In the genomic region with DNA sequence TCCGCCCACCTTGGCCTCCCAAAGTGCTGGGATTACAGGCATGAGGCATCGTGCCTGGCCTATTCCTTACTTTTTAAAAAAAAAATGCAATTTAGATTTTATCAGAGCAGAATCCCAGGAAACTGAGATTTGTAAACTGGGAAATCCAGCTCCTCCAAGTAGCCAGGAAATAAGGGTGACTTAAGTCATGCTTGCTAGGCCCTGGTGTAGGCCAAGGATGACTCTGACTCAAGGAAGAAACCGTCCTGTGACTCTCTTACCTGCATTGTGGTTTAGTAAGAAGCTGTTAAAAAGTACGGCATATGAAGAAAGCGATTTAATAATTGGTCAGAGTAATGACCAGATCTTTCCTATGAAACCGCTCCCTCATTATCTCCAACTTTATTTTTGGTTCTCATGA, we compare ENCODE assay signal across 22 cellular contexts. TPM values are rescaled to one million over a fixed set of nuclear protein-coding genes. Genes with fewer than 3 reads are reported as not detected.
DNase-seq lines count a peak whose midpoint lies in the region; ATAC-seq, FAIRE-seq and TF ChIP-seq lines count a peak whose summit lies in the region.
"Had no signal": no experiment of that assay in that cellular context is flagged by ENCODE, and none has a peak within 500 bp of the region (broad histone marks: within the 10 kb centered on the region; RNA-seq: fewer than 3 reads in every experiment).

No MANE protein-coding gene starts in this region.

- no peak for TF ChIP-seq POLR2A in GM12892 (IDR thresholded peaks at IDR 0.05; ENCODE audit: low read depth, low read length)

- peak overlapping the region; percentile 45 for H3K27ac ChIP-seq in mesodermal cell (ENCODE audit: low read depth, low read length, severe bottlenecking)
- H3K27ac ChIP-seq: BLaER1, SJSA1 had no signal

- no peaks in the 10 kb centered on the region for H3K9me3 ChIP-seq in mesodermal cell (ENCODE audit: control insufficient read depth, low read length)
- H3K9me3 ChIP-seq: BLaER1, SJSA1 had no signal

- WGBS in mesodermal cell (ENCODE audit: insufficient coverage in 2 of 2), 2 experiments = 90 to 93% methylated on average over 3 to 4 of the region's 6 CpGs

- DNase-seq in HT-29 (ENCODE audit: low spot score) (peak; percentile 25), RCC 7860 (ENCODE audit: low spot score) (no peak), COLO829 (ENCODE audit: low spot score) (no peak), HuH-7 (ENCODE audit: low spot score) (no peak), GM12892 (ENCODE audit: insufficient read length) (no peak)
- DNase-seq: ACHN; CD4-positive, alpha-beta T cell; DMS153; H7; KBM-7; NCI-H1092; NCI-H1436 treated with DMSO at 0.1 percent for 48 hours; NCI-H1930; NCI-H510A had no signal

- H3K27me3 Mint-ChIP-seq in activated T-helper 17 cell treated with anti-CD3 and anti-CD28 coated beads, Interleukin-2, amount 50 U/mL, for 72 hours = no peaks in the 10 kb centered on the region
- H3K27me3 Mint-ChIP-seq: CD4-positive, alpha-beta T cell had no signal

- H3K4me1 Mint-ChIP-seq in activated T-helper 17 cell treated with anti-CD3 and anti-CD28 coated beads, Interleukin-2, amount 50 U/mL, for 72 hours = peaks cover 36% of the 10 kb centered on the region

- peak; percentile 50 for FAIRE-seq in G401.6 (lab: Jason Lieb, UNC)
- peak; percentile 56 for FAIRE-seq in RCC 7860 (lab: Jason Lieb, UNC)
- no peak for FAIRE-seq in GM12892 (lab: Jason Lieb, UNC)
- FAIRE-seq: HepG2 had no signal

- peaks cover 100% of the 10 kb centered on the region for H3K36me3 Mint-ChIP-seq in activated T-helper 17 cell treated with anti-CD3 and anti-CD28 coated beads, Interleukin-2, amount 50 U/mL, for 72 hours (ENCODE audit: low read depth)

- H3K27ac Mint-ChIP-seq in activated T-helper 17 cell treated with anti-CD3 and anti-CD28 coated beads, Interleukin-2, amount 50 U/mL, for 72 hours = no peak overlapping the region
- H3K27ac Mint-ChIP-seq: CD4-positive, alpha-beta T cell had no signal

- peaks cover 88% of the 10 kb centered on the region for H3K36me3 ChIP-seq in mesodermal cell (ENCODE audit: control insufficient read depth, insufficient read depth, low read length)

- no peaks in the 10 kb centered on the region for H3K9me3 Mint-ChIP-seq in activated T-helper 17 cell treated with anti-CD3 and anti-CD28 coated beads, Interleukin-2, amount 50 U/mL, for 72 hours
- H3K9me3 Mint-ChIP-seq: CD4-positive, alpha-beta T cell; T-helper 1 cell treated with Interleukin-12 subunit alpha and Interleukin-12 subunit beta and Interleukin-4 antibody, amounts not matched to agents 30 μg/mL and 1 μg/mL, for 36 hours had no signal

- no peak for ATAC-seq in activated T-helper 17 cell treated with anti-CD3 and anti-CD28 coated beads, Interleukin-2, amount 50 U/mL, for 72 hours (replicated peaks)
- ATAC-seq: HepG2, Right ventricle myocardium inferior had no signal

- no peak overlapping the region for H3K4me3 Mint-ChIP-seq in activated T-helper 17 cell treated with anti-CD3 and anti-CD28 coated beads, Interleukin-2, amount 50 U/mL, for 72 hours
- H3K4me3 Mint-ChIP-seq: T-helper 1 cell treated with Interleukin-12 subunit alpha and Interleukin-12 subunit beta and Interleukin-4 antibody, amounts not matched to agents 30 μg/mL and 1 μg/mL, for 36 hours had no signal

- no peak overlapping the region for H3K4me3 ChIP-seq in mesodermal cell (ENCODE audit: extremely low read depth, insufficient read depth, low read length, poor library complexity, severe bottlenecking)
- H3K4me3 ChIP-seq: BLaER1, SJSA1 had no signal

- H3K4me1 ChIP-seq in mesodermal cell (ENCODE audit: control insufficient read depth, insufficient read depth, low read length, poor library complexity, severe bottlenecking) = peaks cover 59% of the 10 kb centered on the region

RNA-seq across cellular contexts. Expression of a gene that starts 10.2 kb away (rescaled TPM):
- 178 and 185 TPM in 2 replicates for total RNA-seq in HT-29 (2014; rRNA removed; shearing (Covaris generic))
- 338 TPM for polyA plus RNA-seq in mesodermal cell (2013, experiment 1 of 2)
- polyA plus RNA-seq in mesodermal cell (2013, experiment 2 of 2) = 311 TPM
- 162 TPM for polyA plus RNA-seq in GM12892 (2012; ENCODE audit: missing spikeins)
- 100 to 1,000 TPM; 349 TPM for total RNA-seq in activated T-helper 17 cell treated with anti-CD3 and anti-CD28 coated beads, Interleukin-2, amount 50 U/mL, for 72 hours
